ENCODE assay signal across 8 cellular contexts in the genomic region with DNA sequence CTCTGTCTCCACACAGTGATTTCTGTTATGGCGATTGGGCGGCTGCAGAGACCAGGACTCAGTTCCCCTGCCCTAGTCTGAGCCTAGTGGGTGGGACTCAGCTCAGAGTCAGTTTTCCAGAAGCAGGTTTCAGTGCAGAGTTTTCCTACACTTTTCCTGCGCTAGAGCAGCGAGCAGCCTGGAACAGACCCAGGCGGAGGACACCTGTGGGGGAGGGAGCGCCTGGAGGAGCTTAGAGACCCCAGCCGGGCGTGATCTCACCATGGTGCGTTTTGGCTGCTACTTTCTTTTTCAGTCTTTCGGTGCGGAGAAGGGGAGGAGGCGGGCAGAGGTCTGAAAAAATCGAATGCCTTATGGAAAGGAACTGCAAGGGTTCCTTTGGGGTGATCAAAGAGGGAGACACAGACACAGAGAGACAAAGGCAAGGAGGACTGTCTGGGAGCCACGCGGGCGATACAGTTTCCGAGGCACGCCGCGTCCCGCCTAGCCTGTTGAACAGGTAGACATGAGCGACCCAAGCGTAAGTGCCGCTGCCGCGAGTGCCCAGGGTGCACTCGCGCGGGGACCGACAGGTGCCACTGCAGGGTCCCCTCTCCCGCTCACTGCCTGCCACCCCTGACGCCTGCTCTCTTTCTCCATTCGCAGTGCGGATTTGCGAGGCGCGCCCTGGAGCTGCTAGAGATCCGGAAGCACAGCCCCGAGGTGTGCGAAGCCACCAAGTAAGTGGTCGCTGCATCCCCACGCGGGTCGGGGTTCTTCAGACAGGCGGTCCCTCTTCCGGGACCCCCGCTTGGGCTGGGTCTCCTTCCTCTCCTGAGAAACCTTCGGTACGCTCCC. TPM values are rescaled to one million over a fixed set of nuclear protein-coding genes. Genes with fewer than 3 reads are reported as not detected.
DNase-seq lines count a peak whose midpoint lies in the region; ATAC-seq and TF ChIP-seq lines count a peak whose summit lies in the region.

TSS of gene GUCY1A1 (plus strand) at position 148 of the 837 bp plus-strand sequence. CDS start 30,020 bp downstream, outside the sequence.

- DNase-seq in CD8-positive, alpha-beta T cell, result peak in 3 of 7 experiments; percentile 0 to 15 (median 6)
- DNase-seq in activated CD4-positive, alpha-beta memory T cell treated with anti-CD3 and anti-CD28 coated beads, Interleukin-2, amount 10 ng/mL, durations not matched to agents 7 days and 5 days, result peak; percentile 16
- DNase-seq in esophagus muscularis mucosa (ENCODE audit: extremely low spot score) (no peak), mucosa of gallbladder (ENCODE audit: low spot score) (peak; percentile 34), thyroid gland (peak; percentile 40 to 50)
- DNase-seq in stimulated activated naive CD4-positive, alpha-beta T cell (lab: John Stamatoyannopoulos, UW), result no peak

- peak within 1 kb of the TSS; percentile 81 for H3K4me3 Mint-ChIP-seq in CD8-positive, alpha-beta T cell
- H3K4me3 Mint-ChIP-seq in activated CD4-positive, alpha-beta memory T cell treated with anti-CD3 and anti-CD28 coated beads, Interleukin-2, amount 10 ng/mL, durations not matched to agents 7 days and 5 days, result peak within 1 kb of the TSS; percentile 74

- H3K9me3 Mint-ChIP-seq in CD8-positive, alpha-beta T cell, result no peaks in the 10 kb centered on the region
- H3K9me3 Mint-ChIP-seq in activated CD4-positive, alpha-beta memory T cell treated with anti-CD3 and anti-CD28 coated beads, Interleukin-2, amount 10 ng/mL, durations not matched to agents 7 days and 5 days, result no peaks in the 10 kb centered on the region

- peak within 1 kb of the TSS; percentile 23 for H3K4me3 ChIP-seq in CD8-positive, alpha-beta T cell (ENCODE audit: low read depth, low read length)
- peak within 1 kb of the TSS; percentile 69 to 77 (median 74) for H3K4me3 ChIP-seq in esophagus muscularis mucosa
- H3K4me3 ChIP-seq in thyroid gland (replicated peaks in 1 of 3), result peak within 1 kb of the TSS; percentile 31 to 63 (median 59)

- H3K27me3 Mint-ChIP-seq in CD8-positive, alpha-beta T cell (ENCODE audit: low read depth), result peaks cover 41% of the 10 kb centered on the region
- peaks cover 62% of the 10 kb centered on the region for H3K27me3 Mint-ChIP-seq in activated CD4-positive, alpha-beta memory T cell treated with anti-CD3 and anti-CD28 coated beads, Interleukin-2, amount 10 ng/mL, durations not matched to agents 7 days and 5 days

- no peak for TF ChIP-seq EP300 in esophagus muscularis mucosa (IDR thresholded peaks at IDR 0.05)

- CTCF ChIA-PET in CD8-positive, alpha-beta T cell (lab: Charles Lee), result no interaction called here
- CTCF ChIA-PET in activated CD4-positive, alpha-beta memory T cell treated with anti-CD3 and anti-CD28 coated beads, Interleukin-2, amount 10 ng/mL, durations not matched to agents 7 days and 5 days (lab: Charles Lee), result no interaction called here

- H3K27ac ChIP-seq in CD8-positive, alpha-beta T cell (ENCODE audit: low read depth, low read length), result no peak within 1 kb of the TSS
- H3K27ac ChIP-seq in esophagus muscularis mucosa (replicated peaks in 1 of 4) (peak within 1 kb of the TSS; percentile 88 to 90 (median 90)), thyroid gland (peak within 1 kb of the TSS; percentile 67 to 83 (median 74))

- intact Hi-C loops in CD8-positive, alpha-beta T cell (cut with DNase I, micrococcal nuclease), result no loop called here
- intact Hi-C loops in esophagus muscularis mucosa (cut with DNase I) (no loop called here), thyroid gland (cut with DNase I) (loop anchor here (5.0 kb wide), 1 partner anchor 95 kb away; no protein-coding TSS in a partner anchor)

- POLR2A ChIA-PET in CD8-positive, alpha-beta T cell (lab: Charles Lee), result no interaction called here
- POLR2A ChIA-PET in activated CD4-positive, alpha-beta memory T cell treated with anti-CD3 and anti-CD28 coated beads, Interleukin-2, amount 10 ng/mL, durations not matched to agents 7 days and 5 days (lab: Charles Lee), result interaction anchor here (1.3 kb wide), 1 partner anchor 287 kb away, joined by 3 read pairs; the partner anchor contains the start of gene CTSO

- H3K4me1 Mint-ChIP-seq in CD8-positive, alpha-beta T cell (ENCODE audit: low read depth), result peaks cover 15% of the 10 kb centered on the region
- peaks cover 15% of the 10 kb centered on the region for H3K4me1 Mint-ChIP-seq in activated CD4-positive, alpha-beta memory T cell treated with anti-CD3 and anti-CD28 coated beads, Interleukin-2, amount 10 ng/mL, durations not matched to agents 7 days and 5 days

- no peak within 1 kb of the TSS for H3K27ac Mint-ChIP-seq in CD8-positive, alpha-beta T cell
- H3K27ac Mint-ChIP-seq in activated CD4-positive, alpha-beta memory T cell treated with anti-CD3 and anti-CD28 coated beads, Interleukin-2, amount 10 ng/mL, durations not matched to agents 7 days and 5 days, result no peak within 1 kb of the TSS

- H3K4me1 ChIP-seq in CD8-positive, alpha-beta T cell (ENCODE audit: insufficient read depth, low read length), result no peaks in the 10 kb centered on the region
- peaks cover 6 to 27% (median 23%) of the 10 kb centered on the region in 4 donors for H3K4me1 ChIP-seq in esophagus muscularis mucosa
- peaks cover 0 to 3% of the 10 kb centered on the region in 2 donors for H3K4me1 ChIP-seq in thyroid gland

- 6% methylated on average over 18 of the region's 49 CpGs for WGBS in esophagus muscularis mucosa
- WGBS in thyroid gland, 2 donors, result 2% methylated on average over 13 to 49 of the region's 49 CpGs

- H3K27me3 ChIP-seq in CD8-positive, alpha-beta T cell (ENCODE audit: insufficient read depth, low read length), result no peaks in the 10 kb centered on the region
- peaks cover 0 to 17% (median 0%) of the 10 kb centered on the region in 4 donors for H3K27me3 ChIP-seq in esophagus muscularis mucosa
- H3K27me3 ChIP-seq in thyroid gland, result no peaks in the 10 kb centered on the region

- H3K36me3 ChIP-seq in CD8-positive, alpha-beta T cell (ENCODE audit: insufficient read depth, low read length), result no peaks in the 10 kb centered on the region
- no peaks in the 10 kb centered on the region for H3K36me3 ChIP-seq in esophagus muscularis mucosa
- no peaks in the 10 kb centered on the region for H3K36me3 ChIP-seq in thyroid gland

- no peaks in the 10 kb centered on the region for H3K9me3 ChIP-seq in CD8-positive, alpha-beta T cell (ENCODE audit: low read length)
- H3K9me3 ChIP-seq in esophagus muscularis mucosa (no peaks in the 10 kb centered on the region), thyroid gland (no peaks in the 10 kb centered on the region)

- H3K36me3 Mint-ChIP-seq in CD8-positive, alpha-beta T cell, result no peaks in the 10 kb centered on the region
- H3K36me3 Mint-ChIP-seq in activated CD4-positive, alpha-beta memory T cell treated with anti-CD3 and anti-CD28 coated beads, Interleukin-2, amount 10 ng/mL, durations not matched to agents 7 days and 5 days (ENCODE audit: low read depth), result no peaks in the 10 kb centered on the region

- peak; percentile 23 for ATAC-seq in CD8-positive, alpha-beta T cell
- peak; percentile 41 for ATAC-seq in GM19328 (IDR thresholded peaks at IDR 0.05; ENCODE audit: unreplicated experiment)
- peak; percentile 61 for ATAC-seq in HG03460 (IDR thresholded peaks at IDR 0.05; ENCODE audit: unreplicated experiment)

- no peak for TF ChIP-seq CTCF in CD8-positive, alpha-beta T cell (IDR thresholded peaks at IDR 0.05)
- TF ChIP-seq CTCF in esophagus muscularis mucosa (IDR thresholded peaks at IDR 0.05) (no peak), thyroid gland (IDR thresholded peaks at IDR 0.05) (peak in 1 of 6 experiments; percentile 7)

- no peak for TF ChIP-seq POLR2A in esophagus muscularis mucosa (IDR thresholded peaks at IDR 0.05; ENCODE audit: low read depth)
- peak in 1 of 2 donors; percentile 12 for TF ChIP-seq POLR2A in thyroid gland (IDR thresholded peaks at IDR 0.05)

RNA-seq across cellular contexts. Expression of gene GUCY1A1, which starts in this region (rescaled TPM):
- not detected for total RNA-seq in CD8-positive, alpha-beta T cell
- not detected for total RNA-seq in activated CD4-positive, alpha-beta memory T cell treated with anti-CD3 and anti-CD28 coated beads, Interleukin-2, amount 10 ng/mL, durations not matched to agents 7 days and 5 days
- total RNA-seq in esophagus muscularis mucosa (10 to 100 TPM; 50.3 to 73.7 (median 57.8) TPM), mucosa of gallbladder (20.0 TPM), thyroid gland (10 to 100 TPM; 11.4 to 25.8 (median 17.5) TPM)

Comparison
In these comparisons a context has a peak if more than half of its experiments do, and no peak if none do; other contexts are left out.
1. RNA of gene GUCY1A1 (total RNA-seq): 50.3 to 73.7 TPM in esophagus muscularis mucosa, 20.0 TPM in mucosa of gallbladder (single experiment) and 11.4 to 25.8 TPM in thyroid gland; not detected in activated CD4-positive, alpha-beta memory T cell treated with anti-CD3 and anti-CD28 coated beads, Interleukin-2, amount 10 ng/mL, durations not matched to agents 7 days and 5 days and not detected in CD8-positive, alpha-beta T cell; every median in the first group is over 10 times any median in the second.
2. Peak in ATAC-seq and H3K4me3 ChIP-seq in CD8-positive, alpha-beta T cell; RNA of the gene not detected or under 1 TPM.
3. Peak in DNase-seq in activated CD4-positive, alpha-beta memory T cell treated with anti-CD3 and anti-CD28 coated beads, Interleukin-2, amount 10 ng/mL, durations not matched to agents 7 days and 5 days; RNA of the gene not detected or under 1 TPM.
4. DNase-seq: peak in mucosa of gallbladder (single experiment) and thyroid gland (2 of 2); none in esophagus muscularis mucosa (single experiment) and stimulated activated naive CD4-positive, alpha-beta T cell (0 of 6).
5. H3K4me3 ChIP-seq: peak in every context shown above with its lines; median percentile 74 in esophagus muscularis mucosa; 59 in thyroid gland; 23 in CD8-positive, alpha-beta T cell.
6. Peak in every context shown above with its lines, with median percentiles within 50 percentile points of each other: ATAC-seq.